In genomic region chr2:8472545-8473361, GRCh38 we compare ENCODE assay signal across 9 cellular contexts.
DNase-seq lines count a peak whose midpoint lies in the region; ATAC-seq and TF ChIP-seq lines count a peak whose summit lies in the region.
"Had no signal": no experiment of that assay in that cellular context is flagged by ENCODE, and none has a peak within 500 bp of the region (broad histone marks: within the 10 kb centered on the region; RNA-seq: fewer than 3 reads in every experiment).

No MANE protein-coding gene starts in this region.

- ATAC-seq in activated CD8-positive, alpha-beta memory T cell treated with anti-CD3 and anti-CD28 coated beads, Interleukin-2, amount 10 ng/mL, durations not matched to agents 7 days and 5 days, result peak; percentile 77
- peak; percentile 43 for ATAC-seq in HG02981 (IDR thresholded peaks at IDR 0.05; ENCODE audit: unreplicated experiment)
- peak; percentile 43 to 74 (median 66) for ATAC-seq in T-cell (replicated peaks in 1 of 4)
- peak; percentile 66 for ATAC-seq in stimulated activated effector memory CD8-positive, alpha-beta T cell treated with anti-CD3 and anti-CD28 coated beads, Interleukin-12 subunit alpha, Interleukin-12 subunit beta, amount 100 ng/mL, for 72 hours
- no peak for ATAC-seq in omental fat pad (ENCODE audit: low FRiP score)

- H3K36me3 Mint-ChIP-seq in activated CD8-positive, alpha-beta memory T cell treated with anti-CD3 and anti-CD28 coated beads, Interleukin-2, amount 10 ng/mL, durations not matched to agents 7 days and 5 days, result peaks cover 40% of the 10 kb centered on the region
- no peaks in the 10 kb centered on the region for H3K36me3 Mint-ChIP-seq in T-cell
- peaks cover 42% of the 10 kb centered on the region for H3K36me3 Mint-ChIP-seq in stimulated activated effector memory CD8-positive, alpha-beta T cell treated with anti-CD3 and anti-CD28 coated beads, Interleukin-12 subunit alpha, Interleukin-12 subunit beta, amount 100 ng/mL, for 72 hours

- H3K4me1 Mint-ChIP-seq in activated CD8-positive, alpha-beta memory T cell treated with anti-CD3 and anti-CD28 coated beads, Interleukin-2, amount 10 ng/mL, durations not matched to agents 7 days and 5 days, result peaks cover 88% of the 10 kb centered on the region
- H3K4me1 Mint-ChIP-seq in T-cell, result peaks cover 71 to 81% (median 72%) of the 10 kb centered on the region in 3 donors
- H3K4me1 Mint-ChIP-seq in stimulated activated effector memory CD8-positive, alpha-beta T cell treated with anti-CD3 and anti-CD28 coated beads, Interleukin-12 subunit alpha, Interleukin-12 subunit beta, amount 100 ng/mL, for 72 hours, result peaks cover 90% of the 10 kb centered on the region

- peak overlapping the region; percentile 48 for H3K4me3 Mint-ChIP-seq in activated CD8-positive, alpha-beta memory T cell treated with anti-CD3 and anti-CD28 coated beads, Interleukin-2, amount 10 ng/mL, durations not matched to agents 7 days and 5 days
- H3K4me3 Mint-ChIP-seq in T-cell, result peak overlapping the region; percentile 0 to 63 (median 24)
- peak overlapping the region; percentile 33 for H3K4me3 Mint-ChIP-seq in stimulated activated effector memory CD8-positive, alpha-beta T cell treated with anti-CD3 and anti-CD28 coated beads, Interleukin-12 subunit alpha, Interleukin-12 subunit beta, amount 100 ng/mL, for 72 hours

- H3K9me3 Mint-ChIP-seq in activated CD8-positive, alpha-beta memory T cell treated with anti-CD3 and anti-CD28 coated beads, Interleukin-2, amount 10 ng/mL, durations not matched to agents 7 days and 5 days (ENCODE audit: low read depth), result peaks cover 4% of the 10 kb centered on the region
- H3K9me3 Mint-ChIP-seq in T-cell, result no peaks in the 10 kb centered on the region
- H3K9me3 Mint-ChIP-seq in stimulated activated effector memory CD8-positive, alpha-beta T cell treated with anti-CD3 and anti-CD28 coated beads, Interleukin-12 subunit alpha, Interleukin-12 subunit beta, amount 100 ng/mL, for 72 hours, result no peaks in the 10 kb centered on the region

- POLR2A ChIA-PET in T-cell (lab: Charles Lee), result no interaction called here

- no peak for TF ChIP-seq CTCF in omental fat pad (IDR thresholded peaks at IDR 0.05)

- CTCF ChIA-PET in activated CD8-positive, alpha-beta memory T cell treated with anti-CD3 and anti-CD28 coated beads, Interleukin-2, amount 10 ng/mL, durations not matched to agents 7 days and 5 days (lab: Charles Lee), result interaction anchor here (1.1 to 4.6 kb wide), 11 partner anchors 9 to 747 kb away, joined by 3 to 32 read pairs (median 5); partner anchors contain the start of gene ID2
- CTCF ChIA-PET in T-cell (lab: Charles Lee), result interaction anchor here (0.6 to 0.7 kb wide), 2 partner anchors 118 to 321 kb away, joined by 3 read pairs; no protein-coding TSS in a partner anchor

- DNase-seq in activated CD8-positive, alpha-beta memory T cell treated with anti-CD3 and anti-CD28 coated beads, Interleukin-2, amount 10 ng/mL, durations not matched to agents 7 days and 5 days, result peak; percentile 83
- DNase-seq in activated CD8-positive, alpha-beta memory T cell treated with anti-CD3 and anti-CD28 coated beads, Interleukin-2, amount 50 U/mL, for 4 hours, result no peak
- DNase-seq in T-cell, result no peak
- DNase-seq in stimulated activated effector memory CD8-positive, alpha-beta T cell treated with anti-CD3 and anti-CD28 coated beads, Interleukin-12 subunit alpha, Interleukin-12 subunit beta, amount 100 ng/mL, for 72 hours (ENCODE audit: low spot score in 2 of 2), result no peak
- DNase-seq in omental fat pad (ENCODE audit: low spot score), result no peak
- no peak for DNase-seq in NCI-H2196 (lab: John Stamatoyannopoulos, UW; ENCODE audit: unreplicated experiment)
- no peak for DNase-seq in DMS53 treated with DMSO at 0.1 percent for 48 hours (lab: John Stamatoyannopoulos, UW; ENCODE audit: unreplicated experiment)
- DNase-seq: stimulated activated CD4-positive, alpha-beta T cell treated with anti-CD3 and anti-CD28 coated beads, Interleukin-2, amount 100 ng/mL, for 24 hours had no signal

- peak overlapping the region; percentile 96 for H3K27ac Mint-ChIP-seq in activated CD8-positive, alpha-beta memory T cell treated with anti-CD3 and anti-CD28 coated beads, Interleukin-2, amount 10 ng/mL, durations not matched to agents 7 days and 5 days
- peak overlapping the region; percentile 85 to 91 for H3K27ac Mint-ChIP-seq in T-cell
- peak overlapping the region; percentile 95 for H3K27ac Mint-ChIP-seq in stimulated activated effector memory CD8-positive, alpha-beta T cell treated with anti-CD3 and anti-CD28 coated beads, Interleukin-12 subunit alpha, Interleukin-12 subunit beta, amount 100 ng/mL, for 72 hours

- H3K27me3 Mint-ChIP-seq in activated CD8-positive, alpha-beta memory T cell treated with anti-CD3 and anti-CD28 coated beads, Interleukin-2, amount 10 ng/mL, durations not matched to agents 7 days and 5 days, result no peaks in the 10 kb centered on the region
- no peaks in the 10 kb centered on the region for H3K27me3 Mint-ChIP-seq in T-cell
